26 cellular contexts compared by ENCODE assay signal in the genomic region with DNA sequence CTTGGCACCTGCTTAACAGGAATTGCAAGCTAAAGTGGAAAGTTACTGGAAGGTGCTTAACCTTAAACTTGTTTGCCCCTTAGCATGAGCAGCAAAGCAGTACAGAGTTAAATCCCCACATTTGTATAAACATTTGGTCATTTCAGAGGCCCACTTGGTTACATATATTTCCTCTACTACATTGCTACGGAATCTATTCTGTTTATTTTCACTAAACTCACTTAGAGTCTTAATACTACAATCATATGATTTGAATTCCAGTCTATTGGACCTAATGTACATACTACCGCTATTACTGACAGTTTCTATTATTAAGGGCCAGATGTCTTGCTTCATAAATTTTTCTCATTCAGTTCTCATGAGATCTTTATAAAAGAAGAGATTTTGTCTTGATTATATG.
"Had no signal": no experiment of that assay in that cellular context is flagged by ENCODE, and none has a peak within 500 bp of the region (broad histone marks: within the 10 kb centered on the region; RNA-seq: fewer than 3 reads in every experiment).

No MANE protein-coding gene starts in this region.

- DNase-seq: naive thymus-derived CD4-positive, alpha-beta T cell; natural killer cell; occipital lobe; ovary; posterior cingulate gyrus; right cardiac atrium; right lobe of liver; sigmoid colon; small intestine; stimulated activated CD4-positive, alpha-beta T cell treated with anti-CD3 and anti-CD28 coated beads, Interleukin-15, amount 100 ng/mL, for 24 hours; stimulated activated CD4-positive, alpha-beta T cell treated with anti-CD3 and anti-CD28 coated beads, Interleukin-2, amount 100 ng/mL, for 24 hours; stimulated activated CD4-positive, alpha-beta T cell treated with anti-CD3 and anti-CD28 coated beads, Interleukin-2, amount 100 ng/mL, for 48 hours; stimulated activated CD4-positive, alpha-beta T cell treated with anti-CD3 and anti-CD28 coated beads, Interleukin-4, amount 100 ng/mL, for 24 hours; stimulated activated naive B cell treated with anti-CD40 and anti-IgM and Interleukin-4, amounts not matched to agents 10 μg/mL and 1 μg/mL and 100 μg/mL, for 72 hours; stimulated activated naive CD4-positive, alpha-beta T cell treated with Interleukin-2 at 50 U/mL for 16 hours; stomach; thyroid gland; trophoblast cell; upper lobe of left lung; uterus had no signal

- H3K9me3 ChIP-seq: ovary, prostate gland, right lobe of liver, sigmoid colon, stomach, thoracic aorta, thyroid gland, tibial nerve, upper lobe of left lung, uterus had no signal

- H3K27ac ChIP-seq: neural progenitor cell, ovary, parathyroid adenoma, prostate gland, right lobe of liver, sigmoid colon, stomach, thoracic aorta, thyroid gland, tibial nerve, upper lobe of left lung, uterus had no signal

- H3K9ac ChIP-seq: neural progenitor cell, parathyroid adenoma had no signal

- H3K4me3 ChIP-seq: neural progenitor cell, ovary, prostate gland, right lobe of liver, sigmoid colon, stomach, thoracic aorta, thyroid gland, tibial nerve, upper lobe of left lung, uterus had no signal

- H3K27me3 ChIP-seq: neural progenitor cell, ovary, right lobe of liver, sigmoid colon, stomach, thyroid gland, tibial nerve, upper lobe of left lung, uterus had no signal

- H3K4me2 ChIP-seq: neural progenitor cell had no signal

- ATAC-seq: naive thymus-derived CD4-positive, alpha-beta T cell; natural killer cell; right cardiac atrium; right lobe of liver; stimulated activated effector memory CD8-positive, alpha-beta T cell treated with anti-CD3 and anti-CD28 coated beads, Interleukin-12 subunit alpha, Interleukin-12 subunit beta, amount 100 ng/mL, for 72 hours; stimulated activated naive B cell treated with anti-CD40 and anti-IgM and Interleukin-4, amounts not matched to agents 10 μg/mL and 1 μg/mL and 100 μg/mL, for 72 hours had no signal

- H3K4me1 ChIP-seq: neural progenitor cell, parathyroid adenoma, prostate gland, right lobe of liver, sigmoid colon, stomach, thyroid gland, tibial nerve, upper lobe of left lung, uterus had no signal

- H3K36me3 ChIP-seq: neural progenitor cell, ovary, prostate gland, right lobe of liver, sigmoid colon, stomach, thoracic aorta, thyroid gland, tibial nerve, upper lobe of left lung, uterus had no signal

- H2AFZ ChIP-seq: neural progenitor cell, parathyroid adenoma had no signal
